ENCODE assay signal across 21 cellular contexts in genomic region chr4:79338148-79338547, GRCh38. TPM values are rescaled to one million over a fixed set of nuclear protein-coding genes. Genes with fewer than 3 reads are reported as not detected.
DNase-seq lines count a peak whose midpoint lies in the region; ATAC-seq and TF ChIP-seq lines count a peak whose summit lies in the region.
"Had no signal": no experiment of that assay in that cellular context is flagged by ENCODE, and none has a peak within 500 bp of the region (broad histone marks: within the 10 kb centered on the region; RNA-seq: fewer than 3 reads in every experiment).

No MANE protein-coding gene starts in this region.

- ATAC-seq in GM18520 (IDR thresholded peaks at IDR 0.05; ENCODE audit: unreplicated experiment), result peak; percentile 94
- ATAC-seq in HG03039 (IDR thresholded peaks at IDR 0.05; ENCODE audit: unreplicated experiment), result peak; percentile 70
- ATAC-seq in GM21381 (IDR thresholded peaks at IDR 0.05; ENCODE audit: unreplicated experiment), result no peak
- ATAC-seq: gastrocnemius medialis; stimulated activated naive CD8-positive, alpha-beta T cell treated with anti-CD3 and anti-CD28 coated beads, Interleukin-15, Interleukin-2, amounts not matched to agents 100 U/mL and 50 U/mL, for 24 hours had no signal

- H3K27me3 Mint-ChIP-seq in activated T-cell treated with anti-CD3 and anti-CD28 coated beads, Interleukin-2, amount 50 U/mL, for 24 hours, result no peaks in the 10 kb centered on the region
- H3K27me3 Mint-ChIP-seq in T-helper 2 cell treated with Interferon-gamma antibody and Interleukin-4, amounts not matched to agents 5 μg/mL and 100 μg/mL, for 36 hours (ENCODE audit: low read depth), result no peaks in the 10 kb centered on the region
- H3K27me3 Mint-ChIP-seq: naive B cell had no signal

- no peaks in the 10 kb centered on the region for H3K9me2 ChIP-seq in hepatocyte (replicated peaks; ENCODE audit: insufficient read depth)

- H3K9me3 Mint-ChIP-seq in activated T-cell treated with anti-CD3 and anti-CD28 coated beads, Interleukin-2, amount 50 U/mL, for 24 hours, result peaks cover 10% of the 10 kb centered on the region
- peaks cover 18% of the 10 kb centered on the region for H3K9me3 Mint-ChIP-seq in T-helper 2 cell treated with Interferon-gamma antibody and Interleukin-4, amounts not matched to agents 5 μg/mL and 100 μg/mL, for 36 hours

- H3K27ac ChIP-seq in hepatocyte, result no peak overlapping the region
- H3K27ac ChIP-seq: gastrocnemius medialis, SJSA1 had no signal

- no peak overlapping the region for H2AFZ ChIP-seq in hepatocyte

- TF ChIP-seq CTCF in GM20000 (IDR thresholded peaks at IDR 0.05; ENCODE audit: extremely low read depth, missing control alignments) (no peak), hepatocyte (IDR thresholded peaks at IDR 0.05; ENCODE audit: poor library complexity) (no peak)

- no peak overlapping the region for H3K4me2 ChIP-seq in hepatocyte

- no peaks in the 10 kb centered on the region for H3K36me3 ChIP-seq in hepatocyte (replicated peaks; ENCODE audit: insufficient read depth, low read depth)
- H3K36me3 ChIP-seq: gastrocnemius medialis, SJSA1 had no signal

- no peak overlapping the region for H3K4me3 Mint-ChIP-seq in activated T-cell treated with anti-CD3 and anti-CD28 coated beads, Interleukin-2, amount 50 U/mL, for 24 hours
- H3K4me3 Mint-ChIP-seq in T-helper 2 cell treated with Interferon-gamma antibody and Interleukin-4, amounts not matched to agents 5 μg/mL and 100 μg/mL, for 36 hours, result no peak overlapping the region
- H3K4me3 Mint-ChIP-seq: naive B cell had no signal

- no peaks in the 10 kb centered on the region for H3K27me3 ChIP-seq in hepatocyte
- H3K27me3 ChIP-seq: gastrocnemius medialis, SJSA1 had no signal

- no peaks in the 10 kb centered on the region for H3K9me3 ChIP-seq in hepatocyte (ENCODE audit: low read depth)
- H3K9me3 ChIP-seq: gastrocnemius medialis, SJSA1 had no signal

- H4K20me1 ChIP-seq in hepatocyte (ENCODE audit: insufficient read depth, poor library complexity, severe bottlenecking), result no peaks in the 10 kb centered on the region

- no peaks in the 10 kb centered on the region for H3K4me1 ChIP-seq in hepatocyte (ENCODE audit: insufficient read depth)
- H3K4me1 ChIP-seq: gastrocnemius medialis, SJSA1 had no signal

- DNase-seq in GM20000 (ENCODE audit: low spot score) (peak; percentile 25), NCI-H69 (lab: John Stamatoyannopoulos, UW) (peak; percentile 26), hepatocyte (ENCODE audit: low spot score) (no peak)
- no peak for DNase-seq in activated T-cell treated with anti-CD3 and anti-CD28 coated beads, Interleukin-2, amount 50 U/mL, for 24 hours
- DNase-seq in T-helper 2 cell treated with Interferon-gamma antibody and Interleukin-4, amounts not matched to agents 5 μg/mL and 100 μg/mL, for 36 hours (ENCODE audit: low spot score), result no peak
- DNase-seq: activated CD4-positive, alpha-beta T cell treated with anti-CD3 and anti-CD28 coated beads, Interleukin-2, amount 50 U/mL, for 4 hours; amygdala; gastrocnemius medialis; GF-D8; naive B cell; stimulated activated naive CD8-positive, alpha-beta T cell treated with anti-CD3 and anti-CD28 coated beads, Interleukin-15, Interleukin-2, amounts not matched to agents 100 U/mL and 50 U/mL, for 24 hours; T1000 had no signal

- H3K27ac Mint-ChIP-seq in activated T-cell treated with anti-CD3 and anti-CD28 coated beads, Interleukin-2, amount 50 U/mL, for 24 hours, result no peak overlapping the region
- H3K27ac Mint-ChIP-seq in T-helper 2 cell treated with Interferon-gamma antibody and Interleukin-4, amounts not matched to agents 5 μg/mL and 100 μg/mL, for 36 hours, result no peak overlapping the region
- H3K27ac Mint-ChIP-seq: naive B cell had no signal

- H3K36me3 Mint-ChIP-seq in activated T-cell treated with anti-CD3 and anti-CD28 coated beads, Interleukin-2, amount 50 U/mL, for 24 hours (ENCODE audit: low read depth), result no peaks in the 10 kb centered on the region
- H3K36me3 Mint-ChIP-seq in T-helper 2 cell treated with Interferon-gamma antibody and Interleukin-4, amounts not matched to agents 5 μg/mL and 100 μg/mL, for 36 hours (ENCODE audit: low read depth), result no peaks in the 10 kb centered on the region

- H3K4me1 Mint-ChIP-seq in activated T-cell treated with anti-CD3 and anti-CD28 coated beads, Interleukin-2, amount 50 U/mL, for 24 hours (ENCODE audit: low read depth), result no peaks in the 10 kb centered on the region
- no peaks in the 10 kb centered on the region for H3K4me1 Mint-ChIP-seq in T-helper 2 cell treated with Interferon-gamma antibody and Interleukin-4, amounts not matched to agents 5 μg/mL and 100 μg/mL, for 36 hours (ENCODE audit: low read depth)
- H3K4me1 Mint-ChIP-seq: naive B cell had no signal

- H3K4me3 ChIP-seq in hepatocyte, result no peak overlapping the region
- H3K4me3 ChIP-seq: gastrocnemius medialis, lung, SJSA1 had no signal

- H3K79me2 ChIP-seq in hepatocyte, result no peaks in the 10 kb centered on the region

RNA-seq across cellular contexts. Expression of gene NAA11, which starts 12.3 kb away (rescaled TPM):
- not detected in 2 replicates for total RNA-seq in hepatocyte
- not detected in 2 replicates for polyA plus RNA-seq in hepatocyte
- total RNA-seq: gastrocnemius medialis, H1, lung, MCF 10A, posterior vena cava, SJSA1, ureter had no signal
- polyA plus RNA-seq: H1, lung had no signal

Comparison
In these comparisons a context has a peak if more than half of its experiments do, and no peak if none do; other contexts are left out.
1. DNase-seq: peak in GM20000 (single experiment) and NCI-H69 (single experiment); none in activated T-cell treated with anti-CD3 and anti-CD28 coated beads, Interleukin-2, amount 50 U/mL, for 24 hours (single experiment), T-helper 2 cell treated with Interferon-gamma antibody and Interleukin-4, amounts not matched to agents 5 μg/mL and 100 μg/mL, for 36 hours (single experiment) and hepatocyte (single experiment).